In genomic region chr1:12208764-12209494, GRCh38 we compare ENCODE assay signal across 8 cellular contexts. TPM values are rescaled to one million over a fixed set of nuclear protein-coding genes. Genes with fewer than 3 reads are reported as not detected.
DNase-seq lines count a peak whose midpoint lies in the region; ATAC-seq and TF ChIP-seq lines count a peak whose summit lies in the region.

No MANE protein-coding gene starts in this region.

- H3K36me3 ChIP-seq in OCI-LY1 (ENCODE audit: insufficient read depth, low read length): no peaks in the 10 kb centered on the region

- H3K4me1 ChIP-seq in OCI-LY1 (ENCODE audit: insufficient read depth, low read length, severe bottlenecking): peaks cover 7% of the 10 kb centered on the region

- H3K9me2 ChIP-seq in OCI-LY1 (ENCODE audit: low read depth, low read length): no peaks in the 10 kb centered on the region

- H3K9me3 ChIP-seq in OCI-LY1 (ENCODE audit: low read length): no peaks in the 10 kb centered on the region

- ATAC-seq in HG03196 (IDR thresholded peaks at IDR 0.05; ENCODE audit: unreplicated experiment): no peak

- H3K4me3 Mint-ChIP-seq in endothelial cell (ENCODE audit: unreplicated experiment): no peak overlapping the region

- H3K4me3 ChIP-seq in HL-60 (replicated peaks; ENCODE audit: insufficient read depth, low read length): no peak overlapping the region
- H3K4me3 ChIP-seq in OCI-LY1 (ENCODE audit: low read depth, low read length, poor library complexity, severe bottlenecking): no peak overlapping the region

- H3K27ac Mint-ChIP-seq in endothelial cell (ENCODE audit: unreplicated experiment): peak overlapping the region; percentile 13

- H3K9me3 Mint-ChIP-seq in endothelial cell (ENCODE audit: unreplicated experiment): no peaks in the 10 kb centered on the region

- DNase-seq in ELR (ENCODE audit: low read depth) (peak; percentile 80), HL-60 (ENCODE audit: low read depth in 1 of 2, low spot score in 1 of 2) (peak in 1 of 2 experiments; percentile 84), endothelial cell (ENCODE audit: low spot score) (peak; percentile 93), mucosa of gallbladder (ENCODE audit: low spot score) (peak; percentile 89)
- peak; percentile 87 for DNase-seq in activated CD8-positive, alpha-beta memory T cell treated with anti-CD3 and anti-CD28 coated beads, Interleukin-2, amount 50 U/mL, for 4 hours
- peak; percentile 97 for DNase-seq in stimulated activated CD8-positive, alpha-beta memory T cell treated with anti-CD3 and anti-CD28 coated beads, Interleukin-4, amount 100 ng/mL, for 48 hours

- no peak overlapping the region for H2AFZ ChIP-seq in OCI-LY1 (ENCODE audit: low read length)

- H3F3A ChIP-seq in OCI-LY1 (ENCODE audit: insufficient read depth, low read length): no peaks in the 10 kb centered on the region

- H3K27me3 Mint-ChIP-seq in endothelial cell (ENCODE audit: unreplicated experiment): peaks cover 16% of the 10 kb centered on the region

- H3K27me3 ChIP-seq in HL-60 (ENCODE audit: insufficient read depth, poor library complexity, severe bottlenecking): no peaks in the 10 kb centered on the region
- H3K27me3 ChIP-seq in OCI-LY1 (ENCODE audit: insufficient read depth, low read length): no peaks in the 10 kb centered on the region

- H3K79me2 ChIP-seq in OCI-LY1 (ENCODE audit: insufficient read depth, low read length): no peaks in the 10 kb centered on the region

- H3K4me1 Mint-ChIP-seq in endothelial cell (ENCODE audit: unreplicated experiment): peaks cover 13% of the 10 kb centered on the region

- no peak overlapping the region for H3K4me2 ChIP-seq in OCI-LY1 (ENCODE audit: low read length)

- no peaks in the 10 kb centered on the region for H4K20me1 ChIP-seq in OCI-LY1 (ENCODE audit: insufficient read depth, low read length)

- TF ChIP-seq CTCF in HL-60 (IDR thresholded peaks at IDR 0.05; ENCODE audit: insufficient read depth, low read length): peak; percentile 72
- TF ChIP-seq CTCF in OCI-LY1 (IDR thresholded peaks at IDR 0.05; ENCODE audit: low read length): peak; percentile 82
- peak; percentile 97 for TF ChIP-seq CTCF in endothelial cell (IDR thresholded peaks at IDR 0.05; ENCODE audit: unreplicated experiment)

- H3K36me3 Mint-ChIP-seq in endothelial cell (ENCODE audit: low read depth, unreplicated experiment): peaks cover 5% of the 10 kb centered on the region

- no peak overlapping the region for H3K9ac ChIP-seq in OCI-LY1 (ENCODE audit: low read length)

- H3K27ac ChIP-seq in HL-60 (replicated peaks) (no peak overlapping the region), OCI-LY1 (ENCODE audit: low read depth, low read length, poor library complexity, severe bottlenecking) (no peak overlapping the region)

RNA-seq across cellular contexts. Expression of gene VPS13D, which starts 20.9 kb away (rescaled TPM):
- total RNA-seq in endothelial cell (ENCODE audit: unreplicated experiment): 37.8 TPM
- 69.0 TPM for total RNA-seq in mucosa of gallbladder

RNA-seq across cellular contexts. Expression of gene TNFRSF1B, which starts 42.1 kb away (rescaled TPM):
- total RNA-seq in endothelial cell (ENCODE audit: unreplicated experiment) (142 TPM), mucosa of gallbladder (50.4 TPM)
